9 cellular contexts compared by ENCODE assay signal in the genomic region with DNA sequence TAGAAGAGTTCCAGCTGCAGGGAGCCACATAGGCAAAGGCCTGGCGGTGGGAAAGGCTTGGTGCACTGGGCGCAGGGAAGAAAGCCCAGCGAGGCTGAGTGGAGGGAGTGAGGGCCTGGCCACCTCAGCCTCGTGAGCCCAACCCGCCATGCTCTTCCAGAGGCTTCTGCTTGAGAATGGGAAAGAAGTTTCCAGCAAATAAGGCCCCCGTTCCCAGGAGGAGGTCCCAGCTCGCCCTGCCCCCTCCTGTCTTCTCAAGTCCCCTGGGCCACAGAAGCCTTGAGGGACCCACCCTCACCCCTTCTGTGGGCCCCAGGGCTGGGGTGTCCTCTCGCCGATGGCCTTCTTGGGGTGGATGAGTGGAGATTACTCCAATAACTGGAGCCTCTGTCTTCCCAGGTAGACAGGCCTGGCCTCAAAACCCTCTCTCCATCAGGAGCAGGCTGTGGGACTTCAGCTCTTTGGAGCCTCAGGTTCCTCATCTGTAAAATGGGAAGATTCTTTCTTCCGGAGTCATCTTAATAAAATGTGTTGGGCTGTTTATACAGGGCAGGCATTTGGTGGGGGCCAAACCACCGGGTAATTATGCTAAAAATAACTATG. TPM values are rescaled to one million over a fixed set of nuclear protein-coding genes. Genes with fewer than 3 reads are reported as not detected.
A peak's percentile ranks its signal among the peaks of the same experiment; 100 is the strongest.
DNase-seq lines count a peak whose midpoint lies in the region; ATAC-seq, FAIRE-seq and TF ChIP-seq lines count a peak whose summit lies in the region.
"Had no signal": no experiment of that assay in that cellular context is flagged by ENCODE, and none has a peak within 500 bp of the region (broad histone marks: within the 10 kb centered on the region; RNA-seq: fewer than 3 reads in every experiment).

No MANE protein-coding gene starts in this region.

- no peaks in the 10 kb centered on the region for H3K27me3 ChIP-seq in Caco-2 (replicated peaks; ENCODE audit: control insufficient read depth, insufficient read depth, low read length)
- no peaks in the 10 kb centered on the region for H3K27me3 ChIP-seq in KMS-11 (ENCODE audit: insufficient read depth, low read depth)
- no peaks in the 10 kb centered on the region for H3K27me3 ChIP-seq in ovary
- no peaks in the 10 kb centered on the region for H3K27me3 ChIP-seq in thyroid gland
- H3K27me3 ChIP-seq: colonic mucosa had no signal

- H3K36me3 ChIP-seq in Caco-2 (ENCODE audit: control insufficient read depth, insufficient read depth, low read length) (no peaks in the 10 kb centered on the region), KMS-11 (ENCODE audit: insufficient read depth) (no peaks in the 10 kb centered on the region), ovary (no peaks in the 10 kb centered on the region), thyroid gland (no peaks in the 10 kb centered on the region)
- H3K36me3 ChIP-seq: colonic mucosa had no signal

- H3K4me2 ChIP-seq in KMS-11: peak overlapping the region; percentile 63; the same call in 1 of the 2 replicates

- no TSS peak for BruUV-seq in Caco-2 (replicated peaks; lab: Mats Ljungman, UMichigan)

- TF ChIP-seq EP300 in ovary (IDR thresholded peaks at IDR 0.05): no peak

- CTCF ChIA-PET in Caco-2 (lab: Charles Lee): interaction anchor here (1.1 kb wide), 1 partner anchor 135 kb away, joined by 3 read pairs; no protein-coding TSS in a partner anchor

- DNase-seq in Caco-2: no peak
- DNase-seq in caudate nucleus (lab: John Stamatoyannopoulos, UW): no peak
- DNase-seq in ovary: no peak
- no peak for DNase-seq in GM19239 (ENCODE audit: insufficient read length, low spot score)
- DNase-seq in thyroid gland: no peak
- no peak for DNase-seq in SW 1271 (lab: John Stamatoyannopoulos, UW)

- TF ChIP-seq POLR2A in ovary (IDR thresholded peaks at IDR 0.05) (no peak), thyroid gland (IDR thresholded peaks at IDR 0.05) (no peak)

- ATAC-seq in GM18907 (IDR thresholded peaks at IDR 0.05; ENCODE audit: unreplicated experiment): no peak

- intact Hi-C loops in Caco-2 (cut with micrococcal nuclease; ENCODE audit: unreplicated experiment) (no loop called here), ovary (cut with DNase I) (loop anchor here in 1 of 4 donors (10.0 kb wide), 1 partner anchor 77 kb away; the partner anchor contains the start of gene TXNDC11), thyroid gland (cut with DNase I) (no loop called here)

- H3K9ac ChIP-seq in KMS-11: no peak overlapping the region

- no peak for FAIRE-seq in GM19239 (lab: Jason Lieb, UNC)

- no peaks in the 10 kb centered on the region for H3K27me3 Mint-ChIP-seq in Caco-2 (ENCODE audit: insufficient read depth, unreplicated experiment)

- H3K4me3 ChIP-seq in Caco-2 (ENCODE audit: low read depth, low read length): no peak overlapping the region; the same call in 1 of the 2 replicates
- H3K4me3 ChIP-seq in KMS-11 (IDR thresholded peaks at IDR 0.05; ENCODE audit: insufficient read depth, low read depth, low read length): no peak overlapping the region
- no peak overlapping the region for H3K4me3 ChIP-seq in ovary
- peak overlapping the region in 1 of 3 donors; percentile 37 for H3K4me3 ChIP-seq in thyroid gland (replicated peaks in 1 of 3)

- WGBS in ovary, 3 donors: 82 to 91% (median 85%) methylated on average over 11 of the region's 11 CpGs
- WGBS in thyroid gland, 2 donors: 88 to 89% methylated on average over 11 of the region's 11 CpGs

- H3K9me3 ChIP-seq in Caco-2: no peaks in the 10 kb centered on the region
- H3K9me3 ChIP-seq in ovary: no peaks in the 10 kb centered on the region
- H3K9me3 ChIP-seq in thyroid gland: no peaks in the 10 kb centered on the region
- H3K9me3 ChIP-seq: colonic mucosa had no signal

- peak overlapping the region; percentile 61 for H3K4me3 Mint-ChIP-seq in Caco-2 (ENCODE audit: unreplicated experiment)

- peak overlapping the region; percentile 87 for H2AFZ ChIP-seq in KMS-11 (ENCODE audit: low read depth)

- TF ChIP-seq CTCF in Caco-2 (IDR thresholded peaks at IDR 0.05; ENCODE audit: insufficient read depth in 1 of 2, low read depth in 1 of 2, low read length in 1 of 2, severe bottlenecking in 1 of 2, unreplicated experiment in 1 of 2): no peak
- no peak for TF ChIP-seq CTCF in KMS-11 (conservative IDR thresholded peaks at IDR 0.05; ENCODE audit: low read depth, low read length)
- no peak for TF ChIP-seq CTCF in ovary (IDR thresholded peaks at IDR 0.05)
- no peak for TF ChIP-seq CTCF in thyroid gland (IDR thresholded peaks at IDR 0.05)

- no peaks in the 10 kb centered on the region for H3K4me1 Mint-ChIP-seq in Caco-2 (ENCODE audit: low read depth, unreplicated experiment)

- H3K9me3 Mint-ChIP-seq in Caco-2 (ENCODE audit: unreplicated experiment): no peaks in the 10 kb centered on the region

- no peak overlapping the region for H3K27ac Mint-ChIP-seq in Caco-2 (ENCODE audit: unreplicated experiment)

- H3K79me2 ChIP-seq in KMS-11 (ENCODE audit: insufficient read depth, low read depth): no peaks in the 10 kb centered on the region

- no peaks in the 10 kb centered on the region for H3K36me3 Mint-ChIP-seq in Caco-2 (ENCODE audit: insufficient read depth, unreplicated experiment)

- H3K4me1 ChIP-seq in Caco-2 (no peaks in the 10 kb centered on the region), KMS-11 (ENCODE audit: low read depth, poor library complexity, severe bottlenecking) (peaks cover 18% of the 10 kb centered on the region), ovary (ENCODE audit: insufficient read depth) (peaks cover 15% of the 10 kb centered on the region), thyroid gland (peaks cover 11 to 23% of the 10 kb centered on the region in 2 donors)
- H3K4me1 ChIP-seq: colonic mucosa had no signal

- POLR2A ChIA-PET in Caco-2 (lab: Charles Lee): interaction anchor here (1.6 kb wide), 1 partner anchor 31 kb away, joined by 4 read pairs; no protein-coding TSS in a partner anchor

- no peak overlapping the region for H3K27ac ChIP-seq in KMS-11
- H3K27ac ChIP-seq in caudate nucleus (ENCODE audit: low read depth, low read length): peak overlapping the region; percentile 73
- peak overlapping the region; percentile 17 to 47 for H3K27ac ChIP-seq in ovary
- no peak overlapping the region for H3K27ac ChIP-seq in thyroid gland
- H3K27ac ChIP-seq: colonic mucosa had no signal

- no peaks in the 10 kb centered on the region for H4K20me1 ChIP-seq in KMS-11 (ENCODE audit: insufficient read depth)

RNA-seq across cellular contexts. Expression of gene SNN, which starts 0.9 kb away (rescaled TPM):
- total RNA-seq in Caco-2 (2022) (11.1 and 12.8 TPM in 2 replicates), ovary (10 to 100 TPM in 6 of 7 donors, 1 to 10 TPM in 1; 8.0 to 40.3 (median 24.7) TPM), thyroid gland (10 to 100 TPM; 31.5 to 50.6 (median 36.3) TPM)
- 10 to 100 TPM; 18.0 to 18.3 TPM for polyA plus RNA-seq in ovary

Comparison
In these comparisons a context has a peak if more than half of its experiments do, and no peak if none do; other contexts are left out.
1. H3K27ac ChIP-seq: peak in caudate nucleus (single experiment) and ovary (2 of 2); none in KMS-11 (single experiment) and thyroid gland (0 of 3).